Comparison of ENCODE assay signal across 24 cellular contexts in genomic region chr22:40594924-40595323, GRCh38. TPM values are rescaled to one million over a fixed set of nuclear protein-coding genes. Genes with fewer than 3 reads are reported as not detected.
DNase-seq lines count a peak whose midpoint lies in the region; ATAC-seq, FAIRE-seq and TF ChIP-seq lines count a peak whose summit lies in the region.
"Had no signal": no experiment of that assay in that cellular context is flagged by ENCODE, and none has a peak within 500 bp of the region (broad histone marks: within the 10 kb centered on the region; RNA-seq: fewer than 3 reads in every experiment).

No MANE protein-coding gene starts in this region.

- BruUV-seq in Caco-2 (replicated peaks; lab: Mats Ljungman, UMichigan), result no TSS peak

- H2AK5ac ChIP-seq in H1 (ENCODE audit: low read depth, low read length), result no peak overlapping the region

- no peak overlapping the region for H2BK20ac ChIP-seq in H1 (ENCODE audit: low read length)

- H3K4ac ChIP-seq in H1 (replicated peaks; ENCODE audit: insufficient read length, low read depth, low read length), result no peak overlapping the region

- H2BK120ac ChIP-seq in H1 (replicated peaks; ENCODE audit: low read depth, low read length), result no peak overlapping the region

- no peak overlapping the region for H2BK15ac ChIP-seq in H1 (ENCODE audit: low read length)

- FAIRE-seq in H1 (lab: Jason Lieb, UNC), result no peak
- FAIRE-seq: G401.6, HTR-8/SVneo, urothelium cell line had no signal

- H3K9me3 Mint-ChIP-seq in Caco-2 (ENCODE audit: unreplicated experiment) (no peaks in the 10 kb centered on the region), IgD-negative memory B cell (no peaks in the 10 kb centered on the region), naive B cell (no peaks in the 10 kb centered on the region)
- H3K9me3 Mint-ChIP-seq: activated T-helper 17 cell treated with anti-CD3 and anti-CD28 coated beads, Interleukin-2, amount 50 U/mL, for 72 hours; GM23338; T-helper 2 cell treated with Interferon-gamma antibody and Interleukin-4, amounts not matched to agents 5 μg/mL and 100 μg/mL, for 36 hours had no signal

- H3K56ac ChIP-seq in H1 (replicated peaks; ENCODE audit: insufficient read length, low read depth, low read length), result no peak overlapping the region

- no peak overlapping the region for H4K91ac ChIP-seq in H1 (replicated peaks; ENCODE audit: insufficient read length, low read length)

- H3K4me2 ChIP-seq in H1 (ENCODE audit: insufficient read depth in 1 of 2, low read depth in 2 of 2, low read length in 2 of 2), result no peak overlapping the region
- H3K4me2 ChIP-seq: GM23338 had no signal

- H3K36me3 ChIP-seq in Caco-2 (ENCODE audit: control insufficient read depth, insufficient read depth, low read length), result no peaks in the 10 kb centered on the region
- H3K36me3 ChIP-seq in H1 (ENCODE audit: control insufficient read depth in 2 of 4, insufficient read depth in 4 of 4, low read length in 3 of 4), result no peaks in the 10 kb centered on the region
- H3K36me3 ChIP-seq: cardiac muscle cell, esophagus squamous epithelium, SJCRH30 had no signal

- H3K9me3 ChIP-seq in Caco-2 (no peaks in the 10 kb centered on the region), H1 (ENCODE audit: insufficient read depth in 2 of 2, low read depth in 1 of 2, low read length in 1 of 2) (no peaks in the 10 kb centered on the region)
- H3K9me3 ChIP-seq: esophagus squamous epithelium, heart left ventricle, neutrophil, SJCRH30, stomach had no signal

- no peak for TF ChIP-seq POLR2A in H1 (IDR thresholded peaks at IDR 0.05; ENCODE audit: control extremely low read depth in 1 of 2, low read depth in 2 of 2, low read length in 2 of 2)

- no peak overlapping the region for H4K8ac ChIP-seq in H1 (ENCODE audit: extremely low read depth, insufficient read depth, low read length)

- H2BK12ac ChIP-seq in H1 (ENCODE audit: low read depth, low read length), result no peak overlapping the region

- peaks cover 2% of the 10 kb centered on the region; the same call in 1 of the 2 replicates for H3K79me1 ChIP-seq in H1 (ENCODE audit: low read depth, low read length)

- no peak overlapping the region for H2BK5ac ChIP-seq in H1 (ENCODE audit: low read depth, low read length)

- H3K27me3 ChIP-seq in Caco-2 (replicated peaks; ENCODE audit: control insufficient read depth, insufficient read depth, low read length), result no peaks in the 10 kb centered on the region
- no peaks in the 10 kb centered on the region for H3K27me3 ChIP-seq in H1 (replicated peaks in 1 of 4; ENCODE audit: control insufficient read depth in 3 of 4, extremely low read depth in 1 of 4, insufficient read depth in 3 of 4, low read length in 3 of 4)
- H3K27me3 ChIP-seq: cardiac muscle cell, esophagus squamous epithelium, heart left ventricle, neutrophil, SJCRH30, stomach had no signal

- no peaks in the 10 kb centered on the region for H4K20me1 ChIP-seq in H1 (replicated peaks in 1 of 2; ENCODE audit: control insufficient read depth in 1 of 2, insufficient read depth in 2 of 2, low read length in 2 of 2)

- no peak overlapping the region for H3K4me3 Mint-ChIP-seq in Caco-2 (ENCODE audit: unreplicated experiment)
- peak overlapping the region in 1 of 4 donors; percentile 6 for H3K4me3 Mint-ChIP-seq in IgD-negative memory B cell
- peak overlapping the region in 4 of 8 donors; percentile 3 to 70 (median 23) for H3K4me3 Mint-ChIP-seq in naive B cell
- H3K4me3 Mint-ChIP-seq: activated T-helper 17 cell treated with anti-CD3 and anti-CD28 coated beads, Interleukin-2, amount 50 U/mL, for 72 hours; GM23338; T-helper 2 cell treated with Interferon-gamma antibody and Interleukin-4, amounts not matched to agents 5 μg/mL and 100 μg/mL, for 36 hours had no signal

- POLR2A ChIA-PET in Caco-2 (lab: Charles Lee), result interaction anchor here (0.6 kb wide), 1 partner anchor 211 kb away, joined by 4 read pairs; no protein-coding TSS in a partner anchor
- POLR2A ChIA-PET in H1 (lab: Charles Lee; ENCODE audit: partially characterized antibody), result no interaction called here

- H3K36me3 Mint-ChIP-seq in Caco-2 (ENCODE audit: insufficient read depth, unreplicated experiment) (peaks cover 10% of the 10 kb centered on the region), IgD-negative memory B cell (peaks cover 3% of the 10 kb centered on the region), naive B cell (no peaks in the 10 kb centered on the region)

- H3K27ac ChIP-seq in H1 (ENCODE audit: low read depth, low read length), result no peak overlapping the region
- H3K27ac ChIP-seq: esophagus squamous epithelium, neutrophil, SJCRH30, stomach had no signal

- intact Hi-C loops in Caco-2 (cut with micrococcal nuclease; ENCODE audit: unreplicated experiment), result no loop called here

- H3K27ac Mint-ChIP-seq in Caco-2 (ENCODE audit: unreplicated experiment) (peak overlapping the region; percentile 19), IgD-negative memory B cell (peak overlapping the region in 2 of 3 donors; percentile 51 to 94), naive B cell (peak overlapping the region in 5 of 6 donors; percentile 42 to 95 (median 81))
- H3K27ac Mint-ChIP-seq: GM23338; T-helper 2 cell treated with Interferon-gamma antibody and Interleukin-4, amounts not matched to agents 5 μg/mL and 100 μg/mL, for 36 hours had no signal

- no peak for ATAC-seq in naive B cell (ENCODE audit: low read depth in 2 of 2)
- ATAC-seq in GM18870 (IDR thresholded peaks at IDR 0.05; ENCODE audit: unreplicated experiment), result no peak
- ATAC-seq: activated CD4-positive, CD25-positive, alpha-beta regulatory T cell treated with anti-CD3 and anti-CD28 coated beads, Interleukin-2, amount 50 U/mL, for 24 hours; GM23338 had no signal

- no peaks in the 10 kb centered on the region for H3K27me3 Mint-ChIP-seq in Caco-2 (ENCODE audit: insufficient read depth, unreplicated experiment)
- peaks cover 2% of the 10 kb centered on the region for H3K27me3 Mint-ChIP-seq in IgD-negative memory B cell
- H3K27me3 Mint-ChIP-seq in naive B cell, result no peaks in the 10 kb centered on the region
- H3K27me3 Mint-ChIP-seq: activated T-helper 17 cell treated with anti-CD3 and anti-CD28 coated beads, Interleukin-2, amount 50 U/mL, for 72 hours had no signal

- peaks cover 0 to 62% of the 10 kb centered on the region in 2 experiments; a peak in 2 of 4 replicates for H3K79me2 ChIP-seq in H1 (ENCODE audit: control insufficient read depth in 1 of 2, insufficient read depth in 2 of 2, low read length in 2 of 2)

- CTCF ChIA-PET in Caco-2 (lab: Charles Lee), result interaction anchor here (0.6 to 1.4 kb wide), 3 partner anchors 50 to 279 kb away, joined by 3 to 5 read pairs (median 5); no protein-coding TSS in a partner anchor
- CTCF ChIA-PET in H1 (lab: Charles Lee; ENCODE audit: partially characterized antibody), result no interaction called here

- 93% methylated on average over 8 of the region's 8 CpGs; no CpG with 5 or more reads in 1 of the 2 experiments for WGBS in H1 (ENCODE audit: extremely low coverage in 1 of 2, insufficient coverage in 1 of 2, insufficient read length in 1 of 2, insufficient replicate concordance in 2 of 2, low coverage in 1 of 2, low lambda C conversion rate in 2 of 2, missing lambda C conversion rate in 1 of 2), 2 experiments

- no peak overlapping the region for H3K9ac ChIP-seq in H1 (replicated peaks in 1 of 4; ENCODE audit: extremely low read depth in 1 of 4, low read depth in 3 of 4, low read length in 3 of 4)

- no peak for TF ChIP-seq CTCF in Caco-2 (IDR thresholded peaks at IDR 0.05; ENCODE audit: insufficient read depth in 1 of 2, low read depth in 1 of 2, low read length in 1 of 2, severe bottlenecking in 1 of 2, unreplicated experiment in 1 of 2)
- TF ChIP-seq CTCF in H1 (IDR thresholded peaks at IDR 0.05; ENCODE audit: control extremely low read depth in 1 of 3, insufficient read depth in 1 of 3, low read depth in 1 of 3, low read length in 3 of 3), result no peak

- no peak for TF ChIP-seq EP300 in H1 (IDR thresholded peaks at IDR 0.05; ENCODE audit: borderline replicate concordance in 1 of 2, low read depth in 2 of 2, low read length in 2 of 2)

- H3K14ac ChIP-seq in H1 (ENCODE audit: insufficient read length), result no peak overlapping the region

- no peaks in the 10 kb centered on the region for H3K23me2 ChIP-seq in H1 (ENCODE audit: low read depth, low read length)

- H2AFZ ChIP-seq in H1 (ENCODE audit: low read length), result no peak overlapping the region
- H2AFZ ChIP-seq: GM23338 had no signal

- no peak overlapping the region for H3K23ac ChIP-seq in H1 (ENCODE audit: insufficient read length)

- H3K4me1 Mint-ChIP-seq in Caco-2 (ENCODE audit: low read depth, unreplicated experiment) (peaks cover 47% of the 10 kb centered on the region), IgD-negative memory B cell (peaks cover 53 to 58% (median 56%) of the 10 kb centered on the region in 3 donors), naive B cell (peaks cover 51 to 78% (median 64%) of the 10 kb centered on the region in 3 donors)

- H3K4me3 ChIP-seq in Caco-2 (ENCODE audit: low read depth, low read length) (no peak overlapping the region), H1 (ENCODE audit: extremely low read depth in 1 of 4, insufficient read depth in 2 of 4, low read depth in 3 of 4, low read length in 4 of 4) (no peak overlapping the region)
- H3K4me3 ChIP-seq: cardiac muscle cell, esophagus squamous epithelium, GM23338, heart left ventricle, SJCRH30, stomach had no signal

- H3K4me1 ChIP-seq in Caco-2 (peaks cover 30% of the 10 kb centered on the region), H1 (replicated peaks in 1 of 4; ENCODE audit: control insufficient read depth in 3 of 4, insufficient read depth in 4 of 4, low read length in 3 of 4) (peaks cover 0 to 3% (median 1%) of the 10 kb centered on the region in 4 experiments; a peak in 2 of 7 replicates)

- no peak overlapping the region for H3K18ac ChIP-seq in H1 (ENCODE audit: extremely low read depth, low read length)

- TF ChIP-seq RAD21 in H1 (IDR thresholded peaks at IDR 0.05 in 1 of 2, conservative IDR thresholded peaks at IDR 0.05 in 1 of 2; ENCODE audit: low read depth in 2 of 2, low read length in 2 of 2), result no peak

- DNase-seq in Caco-2 (peak; percentile 75 to 80), H1 (ENCODE audit: low read depth in 1 of 2, low spot score in 2 of 2) (no peak), naive B cell (no peak), NCI-H1105 (lab: John Stamatoyannopoulos, UW) (no peak), NCI-H526 (lab: John Stamatoyannopoulos, UW) (no peak)
- no peak for DNase-seq in activated naive CD4-positive, alpha-beta T cell treated with anti-CD3 and anti-CD28 coated beads, Interleukin-2, amount 50 U/mL, for 16 hours
- DNase-seq: esophagus squamous epithelium, heart left ventricle, NCI-H2029 treated with DMSO at 0.1 percent for 48 hours, NCI-H524, right cardiac atrium, SJCRH30, stomach had no signal

- H4K5ac ChIP-seq in H1 (ENCODE audit: insufficient read length, low read depth, low read length), result no peak overlapping the region

RNA-seq across cellular contexts. Expression of gene MRTFA, which starts 41.6 kb away (rescaled TPM):
- 38.7 and 44.8 TPM in 2 replicates for total RNA-seq in Caco-2 (2022)
- polyA plus RNA-seq in IgD-negative memory B cell (17.2 TPM), H1 (2011; rRNA removed) (5.4 and 12.8 TPM in 2 replicates), naive B cell (ENCODE audit: low read depth in 6 of 6) (10 to 100 TPM in 4 of 6 donors, 1 to 10 TPM in 2; 4.6 to 24.6 (median 14.2) TPM)
- 37.9 and 43.1 TPM in 2 replicates for total RNA-seq in H1 (2021; fragmentation: NEBNext Ultra II Directional; extraction: Animal tissue kit (Norgen Biotek cat#: 25700))
- 5.5 TPM for polyA plus RNA-seq in H1 (2011; cell fraction: cytosol; rRNA removed)
- 16.9 TPM for polyA plus RNA-seq in H1 (2011; cell fraction: nucleus; rRNA removed)
- 22.7 to 30.5 TPM (median 26.3 TPM) in 4 replicates for polyA plus RNA-seq in H1 (2012, experiment 1 of 2)
- polyA plus RNA-seq in H1 (2012, experiment 2 of 2), result 26.8 TPM
- polyA plus RNA-seq in H1 (2013, experiment 1 of 2), result 14.4 TPM
- polyA plus RNA-seq in H1 (2013, experiment 2 of 2), result 14.6 TPM
- polyA minus RNA-seq in H1 (2011; rRNA and poly(A)+ RNA removed), result 15.0 and 32.6 TPM in 2 replicates
- polyA minus RNA-seq in H1 (2011; cell fraction: cytosol; rRNA and poly(A)+ RNA removed), result 37.5 TPM
- 41.3 TPM for polyA minus RNA-seq in H1 (2011; cell fraction: nucleus; rRNA and poly(A)+ RNA removed)

Comparison
In these comparisons a context has a peak if more than half of its experiments do, and no peak if none do; other contexts are left out.
1. DNase-seq: peak in Caco-2 (2 of 2); none in H1 (0 of 2), naive B cell (single experiment), NCI-H1105 (single experiment), NCI-H526 (0 of 2) and activated naive CD4-positive, alpha-beta T cell treated with anti-CD3 and anti-CD28 coated beads, Interleukin-2, amount 50 U/mL, for 16 hours (single experiment).
2. H3K27ac Mint-ChIP-seq: peak in every context shown above with its lines; median percentile 81 in naive B cell; 72 in IgD-negative memory B cell; 19 in Caco-2.